ENCODE assay signal across 20 cellular contexts in genomic region chr21:28561772-28562171, GRCh38.
"Had no signal": no experiment of that assay in that cellular context is flagged by ENCODE, and none has a peak within 500 bp of the region (broad histone marks: within the 10 kb centered on the region; RNA-seq: fewer than 3 reads in every experiment).

No MANE protein-coding gene starts in this region.

- H3K4me1 ChIP-seq: left ventricle myocardium inferior, tibial nerve, vagina had no signal

- H3K4me3 ChIP-seq: left ventricle myocardium inferior, tibial nerve, vagina had no signal

- H3K9me3 ChIP-seq: vagina had no signal

- H3K27me3 Mint-ChIP-seq: activated CD8-positive, alpha-beta memory T cell treated with anti-CD3 and anti-CD28 coated beads, Interleukin-2, amount 10 ng/mL, durations not matched to agents 7 days and 5 days; activated naive CD8-positive, alpha-beta T cell; activated T-cell treated with anti-CD3 and anti-CD28 coated beads, Interleukin-2, amount 50 U/mL, for 24 hours; stimulated activated naive B cell treated with anti-CD40 and anti-IgM and Interleukin-4, amounts not matched to agents 10 μg/mL and 1 μg/mL and 100 μg/mL, for 72 hours had no signal

- H3K4me3 Mint-ChIP-seq: activated CD8-positive, alpha-beta memory T cell treated with anti-CD3 and anti-CD28 coated beads, Interleukin-2, amount 10 ng/mL, durations not matched to agents 7 days and 5 days; activated naive CD8-positive, alpha-beta T cell; activated T-cell treated with anti-CD3 and anti-CD28 coated beads, Interleukin-2, amount 50 U/mL, for 24 hours; nephron; stimulated activated naive B cell treated with anti-CD40 and anti-IgM and Interleukin-4, amounts not matched to agents 10 μg/mL and 1 μg/mL and 100 μg/mL, for 72 hours; T-helper 2 cell treated with Interferon-gamma antibody and Interleukin-4, amounts not matched to agents 5 μg/mL and 100 μg/mL, for 36 hours had no signal

- DNase-seq: activated CD4-positive, alpha-beta T cell treated with anti-CD3 and anti-CD28 coated beads for 1 hour; activated CD4-positive, alpha-beta T cell treated with anti-CD3 and anti-CD28 coated beads, Interleukin-2, amount 50 U/mL, for 4 hours; activated CD8-positive, alpha-beta memory T cell treated with anti-CD3 and anti-CD28 coated beads, Interleukin-2, amount 10 ng/mL, durations not matched to agents 7 days and 5 days; activated effector memory CD4-positive, alpha-beta T cell treated with anti-CD3 and anti-CD28 coated beads, Interleukin-2, amount 50 U/mL, for 16 hours; activated T-cell treated with anti-CD3 and anti-CD28 coated beads, Interleukin-2, amount 50 U/mL, for 24 hours; brain microvascular endothelial cell; cortex of kidney; effector memory CD4-positive, alpha-beta T cell; foreskin fibroblast; glutamatergic neuron; hypothalamus; left ventricle myocardium inferior; nucleus accumbens; stimulated activated naive B cell treated with anti-CD40 and anti-IgM and Interleukin-4, amounts not matched to agents 10 μg/mL and 1 μg/mL and 100 μg/mL, for 72 hours; substantia nigra had no signal

- ATAC-seq: activated CD8-positive, alpha-beta memory T cell treated with anti-CD3 and anti-CD28 coated beads, Interleukin-2, amount 10 ng/mL, durations not matched to agents 7 days and 5 days; stimulated activated naive B cell treated with anti-CD40 and anti-IgM and Interleukin-4, amounts not matched to agents 10 μg/mL and 1 μg/mL and 100 μg/mL, for 72 hours had no signal

- H3K36me3 ChIP-seq: brain microvascular endothelial cell, left ventricle myocardium inferior, tibial nerve, vagina had no signal

- H3K27ac Mint-ChIP-seq: activated CD8-positive, alpha-beta memory T cell treated with anti-CD3 and anti-CD28 coated beads, Interleukin-2, amount 10 ng/mL, durations not matched to agents 7 days and 5 days; activated naive CD8-positive, alpha-beta T cell; activated T-cell treated with anti-CD3 and anti-CD28 coated beads, Interleukin-2, amount 50 U/mL, for 24 hours; nephron; stimulated activated naive B cell treated with anti-CD40 and anti-IgM and Interleukin-4, amounts not matched to agents 10 μg/mL and 1 μg/mL and 100 μg/mL, for 72 hours; T-helper 2 cell treated with Interferon-gamma antibody and Interleukin-4, amounts not matched to agents 5 μg/mL and 100 μg/mL, for 36 hours had no signal

- H3K4me1 Mint-ChIP-seq: nephron had no signal

- H3K27me3 ChIP-seq: brain microvascular endothelial cell, tibial nerve, vagina had no signal

- H3K27ac ChIP-seq: brain microvascular endothelial cell, left ventricle myocardium inferior, tibial nerve, vagina had no signal
